In genomic region chr19:46002678-46003275, GRCh38 we compare ENCODE assay signal across 2 cellular contexts.
TF ChIP-seq lines count a peak whose summit lies in the region.

No MANE protein-coding gene starts in this region.

TF ChIP-seq in HepG2, 621 proteins besides CTCF, POLR2A, EP300 and RAD21:
- TF ChIP-seq ZMYM3 (CRISPR knock-in tag; IDR thresholded peaks at IDR 0.05) (0 out of 2 replicates have a peak, but pooled peaks have one; percentile 16), TBL1XR1 (IDR thresholded peaks at IDR 0.05; ENCODE audit: borderline replicate concordance, low read length, partially characterized antibody) (no peak), CENPT (CRISPR knock-in tag; IDR thresholded peaks at IDR 0.05; ENCODE audit: low read depth) (no peak), ZNF629 (CRISPR knock-in tag; conservative IDR thresholded peaks at IDR 0.05) (peak; percentile 90), ZSCAN30 (CRISPR knock-in tag; IDR thresholded peaks at IDR 0.05) (no peak), RORA (CRISPR knock-in tag; IDR thresholded peaks at IDR 0.05) (no peak)
- TF ChIP-seq, protein P1, sequence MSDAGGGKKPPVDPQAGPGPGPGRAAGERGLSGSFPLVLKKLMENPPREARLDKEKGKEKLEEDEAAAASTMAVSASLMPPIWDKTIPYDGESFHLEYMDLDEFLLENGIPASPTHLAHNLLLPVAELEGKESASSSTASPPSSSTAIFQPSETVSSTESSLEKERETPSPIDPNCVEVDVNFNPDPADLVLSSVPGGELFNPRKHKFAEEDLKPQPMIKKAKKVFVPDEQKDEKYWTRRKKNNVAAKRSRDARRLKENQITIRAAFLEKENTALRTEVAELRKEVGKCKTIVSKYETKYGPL (CRISPR knock-in tag; IDR thresholded peaks at IDR 0.05): no peak

TF ChIP-seq in K562, 482 proteins besides CTCF, POLR2A, EP300 and RAD21:
- TF ChIP-seq FOS (IDR thresholded peaks at IDR 0.05; ENCODE audit: extremely low read depth, insufficient read length) (no peak), BCOR (IDR thresholded peaks at IDR 0.05) (peak; percentile 55; the same call in 1 of the 2 replicates), KDM1A (IDR thresholded peaks at IDR 0.05) (peak in 1 of 2 experiments; percentile 29; a peak in 1 of 4 replicates), ADNP (tag; IDR thresholded peaks at IDR 0.05) (0 out of 2 replicates have a peak, but pooled peaks have one; percentile 29), RBM25 (IDR thresholded peaks at IDR 0.05; ENCODE audit: low read depth, low read length, severe bottlenecking) (peak; percentile 79), SRSF7 (optimal IDR thresholded peaks at IDR 0.05; ENCODE audit: low read depth, low read length) (no peak), MYC (IDR thresholded peaks at IDR 0.05; ENCODE audit: low read depth, low read length) (no peak), MYC (CRISPR knock-in tag; IDR thresholded peaks at IDR 0.05; ENCODE audit: borderline replicate concordance, low read depth) (no peak)
- TF ChIP-seq, protein P2, sequence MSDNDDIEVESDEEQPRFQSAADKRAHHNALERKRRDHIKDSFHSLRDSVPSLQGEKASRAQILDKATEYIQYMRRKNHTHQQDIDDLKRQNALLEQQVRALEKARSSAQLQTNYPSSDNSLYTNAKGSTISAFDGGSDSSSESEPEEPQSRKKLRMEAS (CRISPR knock-in tag; IDR thresholded peaks at IDR 0.05): 0 out of 2 replicates have a peak, but pooled peaks have one; percentile 19
